Comparison of ENCODE assay signal across 24 cellular contexts in the genomic region with DNA sequence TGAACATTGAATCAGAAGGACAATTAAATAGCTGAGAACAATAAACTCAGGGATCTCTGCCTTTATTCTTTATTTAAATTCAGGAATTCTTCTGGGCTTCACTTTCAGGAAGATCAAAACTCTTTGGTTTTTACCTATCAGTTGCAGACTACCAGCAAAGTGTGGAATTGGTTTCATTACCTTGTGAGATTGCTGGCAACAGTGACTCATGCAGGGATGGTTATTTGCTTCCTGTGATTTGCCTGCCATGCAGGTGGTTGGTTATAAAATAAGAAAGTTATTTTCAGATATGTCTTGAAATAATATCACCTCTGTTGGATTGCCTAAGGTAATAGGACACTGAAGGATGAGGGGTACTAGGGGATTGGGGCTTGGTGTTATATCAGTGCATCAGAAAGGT.
DNase-seq lines count a peak whose midpoint lies in the region; ATAC-seq, FAIRE-seq and TF ChIP-seq lines count a peak whose summit lies in the region.
"Had no signal": no experiment of that assay in that cellular context is flagged by ENCODE, and none has a peak within 500 bp of the region (broad histone marks: within the 10 kb centered on the region; RNA-seq: fewer than 3 reads in every experiment).

No MANE protein-coding gene starts in this region.

- peak; percentile 6 for FAIRE-seq in H54 (lab: Jason Lieb, UNC)
- FAIRE-seq in bronchial epithelial cell (lab: Jason Lieb, UNC), result no peak
- FAIRE-seq: A204.1, G401.6, GM12892, GM18507, H1, HepG2 had no signal

- H4K20me1 ChIP-seq in MM.1S (ENCODE audit: insufficient read depth, low read length), result no peaks in the 10 kb centered on the region
- H4K20me1 ChIP-seq in GM23338 (replicated peaks; ENCODE audit: insufficient read depth), result no peaks in the 10 kb centered on the region

- H3K9me2 ChIP-seq in MM.1S (replicated peaks; ENCODE audit: insufficient read depth, low read length) (no peaks in the 10 kb centered on the region), GM23338 (ENCODE audit: insufficient read depth) (peaks cover 3% of the 10 kb centered on the region)

- ATAC-seq in GM21717 (IDR thresholded peaks at IDR 0.05; ENCODE audit: unreplicated experiment), result no peak
- ATAC-seq in GM23338, result no peak
- ATAC-seq in GM19452 (IDR thresholded peaks at IDR 0.05; ENCODE audit: unreplicated experiment), result no peak
- ATAC-seq: HepG2 had no signal

- no peak overlapping the region for H3K4me3 Mint-ChIP-seq in GM23338
- H3K4me3 Mint-ChIP-seq: CD4-positive, alpha-beta T cell; IgD-negative memory B cell had no signal

- H3K36me3 ChIP-seq in MM.1S (replicated peaks; ENCODE audit: insufficient read depth, low read length), result no peaks in the 10 kb centered on the region
- H3K36me3 ChIP-seq in bronchial epithelial cell (ENCODE audit: control insufficient read depth, insufficient read depth, low read length), result no peaks in the 10 kb centered on the region
- no peaks in the 10 kb centered on the region for H3K36me3 ChIP-seq in GM23338 (ENCODE audit: insufficient read depth)
- H3K36me3 ChIP-seq: HAP-1 had no signal

- H3K27me3 ChIP-seq in MM.1S (replicated peaks; ENCODE audit: insufficient read depth, low read length), result no peaks in the 10 kb centered on the region
- H3K27me3 ChIP-seq in bronchial epithelial cell (ENCODE audit: control insufficient read depth, insufficient read depth, low read length), result no peaks in the 10 kb centered on the region
- no peaks in the 10 kb centered on the region for H3K27me3 ChIP-seq in GM23338 (ENCODE audit: insufficient read depth)

- TF ChIP-seq CTCF in MM.1S (IDR thresholded peaks at IDR 0.05; ENCODE audit: low read length), result no peak
- no peak for TF ChIP-seq CTCF in bronchial epithelial cell (IDR thresholded peaks at IDR 0.05; ENCODE audit: insufficient read depth, low read length, severe bottlenecking)
- TF ChIP-seq CTCF in GM23338 (conservative IDR thresholded peaks at IDR 0.05; ENCODE audit: low read depth in 2 of 2), result no peak

- H3K27ac ChIP-seq in MM.1S (ENCODE audit: low read length), result no peak overlapping the region
- no peak overlapping the region for H3K27ac ChIP-seq in GM23338 (ENCODE audit: low read depth)
- H3K27ac ChIP-seq: C4-2B had no signal

- H3K4me1 ChIP-seq in MM.1S (ENCODE audit: low read length) (0 out of 2 replicates have a peak, but pooled peaks cover 5% of the 10 kb centered on the region), GM23338 (ENCODE audit: insufficient read depth) (no peaks in the 10 kb centered on the region)
- H3K4me1 ChIP-seq: Caco-2, HAP-1 had no signal

- no peaks in the 10 kb centered on the region for H3K79me2 ChIP-seq in MM.1S (ENCODE audit: low read length)
- H3K79me2 ChIP-seq in GM23338 (replicated peaks; ENCODE audit: insufficient read depth), result no peaks in the 10 kb centered on the region

- no peak overlapping the region for H3K4me3 ChIP-seq in MM.1S (ENCODE audit: low read length)
- H3K4me3 ChIP-seq in bronchial epithelial cell (ENCODE audit: low read depth, low read length), result no peak overlapping the region
- H3K4me3 ChIP-seq in GM23338, result no peak overlapping the region
- H3K4me3 ChIP-seq: HAP-1 had no signal

- no peak overlapping the region for H3K4me2 ChIP-seq in MM.1S (ENCODE audit: low read depth, low read length)
- no peak overlapping the region for H3K4me2 ChIP-seq in GM23338

- peaks cover 36% of the 10 kb centered on the region for H3K9me3 Mint-ChIP-seq in GM23338

- no peak overlapping the region for H3K9ac ChIP-seq in MM.1S (ENCODE audit: low read length)

- H3K9me3 ChIP-seq in MM.1S (replicated peaks; ENCODE audit: insufficient read depth, low read length), result no peaks in the 10 kb centered on the region
- H3K9me3 ChIP-seq: HAP-1 had no signal

- H3K4me1 Mint-ChIP-seq in GM23338, result no peaks in the 10 kb centered on the region
- H3K4me1 Mint-ChIP-seq: IgD-negative memory B cell had no signal

- H3K36me3 Mint-ChIP-seq in GM23338 (ENCODE audit: low read depth), result peaks cover 24% of the 10 kb centered on the region; the same call in 2 of the 3 replicates
- H3K36me3 Mint-ChIP-seq: IgD-negative memory B cell had no signal

- H2AFZ ChIP-seq in MM.1S (ENCODE audit: low read length) (no peak overlapping the region), GM23338 (no peak overlapping the region)

- H3F3A ChIP-seq in MM.1S (ENCODE audit: insufficient read depth, low read length) (no peaks in the 10 kb centered on the region), GM23338 (replicated peaks; ENCODE audit: low read depth) (no peaks in the 10 kb centered on the region)

- H3K27me3 Mint-ChIP-seq in GM23338 (ENCODE audit: insufficient read depth, low read depth, poor library complexity), result no peaks in the 10 kb centered on the region

- H3K27ac Mint-ChIP-seq in GM23338, result no peak overlapping the region
- H3K27ac Mint-ChIP-seq: CD4-positive, alpha-beta T cell; IgD-negative memory B cell had no signal

- TF ChIP-seq POLR2A in H54 (IDR thresholded peaks at IDR 0.05; ENCODE audit: low read depth, low read length), result no peak

- DNase-seq in H54 (ENCODE audit: insufficient read length, low spot score), result no peak
- peak; percentile 14 for DNase-seq in MM.1S
- DNase-seq in bronchial epithelial cell (ENCODE audit: low read depth), result peak; percentile 30
- peak; percentile 18 for DNase-seq in glomerular visceral epithelial cell (ENCODE audit: extremely low spot score)
- DNase-seq in GM23338 (ENCODE audit: low spot score), result no peak
- DNase-seq in NCI-H1436 (lab: John Stamatoyannopoulos, UW), result no peak
- DNase-seq: ACHN; Caco-2; CD4-positive, alpha-beta T cell; DMS153; DND-41; EL; KBM-7 had no signal

TF ChIP-seq in GM23338, 12 proteins besides CTCF, POLR2A, EP300 and RAD21 (continues in another document):
- TF ChIP-seq EZH2phosphoT487 (IDR thresholded peaks at IDR 0.05; ENCODE audit: unreplicated experiment), result no peak
- no peak for TF ChIP-seq JUNB (IDR thresholded peaks at IDR 0.05; ENCODE audit: unreplicated experiment)
- no peak for TF ChIP-seq EZH2 (IDR thresholded peaks at IDR 0.05; ENCODE audit: low read depth, unreplicated experiment)
- TF ChIP-seq, protein P1, sequence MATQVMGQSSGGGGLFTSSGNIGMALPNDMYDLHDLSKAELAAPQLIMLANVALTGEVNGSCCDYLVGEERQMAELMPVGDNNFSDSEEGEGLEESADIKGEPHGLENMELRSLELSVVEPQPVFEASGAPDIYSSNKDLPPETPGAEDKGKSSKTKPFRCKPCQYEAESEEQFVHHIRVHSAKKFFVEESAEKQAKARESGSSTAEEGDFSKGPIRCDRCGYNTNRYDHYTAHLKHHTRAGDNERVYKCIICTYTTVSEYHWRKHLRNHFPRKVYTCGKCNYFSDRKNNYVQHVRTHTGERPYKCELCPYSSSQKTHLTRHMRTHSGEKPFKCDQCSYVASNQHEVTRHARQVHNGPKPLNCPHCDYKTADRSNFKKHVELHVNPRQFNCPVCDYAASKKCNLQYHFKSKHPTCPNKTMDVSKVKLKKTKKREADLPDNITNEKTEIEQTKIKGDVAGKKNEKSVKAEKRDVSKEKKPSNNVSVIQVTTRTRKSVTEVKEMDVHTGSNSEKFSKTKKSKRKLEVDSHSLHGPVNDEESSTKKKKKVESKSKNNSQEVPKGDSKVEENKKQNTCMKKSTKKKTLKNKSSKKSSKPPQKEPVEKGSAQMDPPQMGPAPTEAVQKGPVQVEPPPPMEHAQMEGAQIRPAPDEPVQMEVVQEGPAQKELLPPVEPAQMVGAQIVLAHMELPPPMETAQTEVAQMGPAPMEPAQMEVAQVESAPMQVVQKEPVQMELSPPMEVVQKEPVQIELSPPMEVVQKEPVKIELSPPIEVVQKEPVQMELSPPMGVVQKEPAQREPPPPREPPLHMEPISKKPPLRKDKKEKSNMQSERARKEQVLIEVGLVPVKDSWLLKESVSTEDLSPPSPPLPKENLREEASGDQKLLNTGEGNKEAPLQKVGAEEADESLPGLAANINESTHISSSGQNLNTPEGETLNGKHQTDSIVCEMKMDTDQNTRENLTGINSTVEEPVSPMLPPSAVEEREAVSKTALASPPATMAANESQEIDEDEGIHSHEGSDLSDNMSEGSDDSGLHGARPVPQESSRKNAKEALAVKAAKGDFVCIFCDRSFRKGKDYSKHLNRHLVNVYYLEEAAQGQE (IDR thresholded peaks at IDR 0.05; ENCODE audit: unreplicated experiment), result no peak
- TF ChIP-seq CREB1 (CRISPR knock-in tag; IDR thresholded peaks at IDR 0.05; ENCODE audit: low read depth), result no peak
- no peak for TF ChIP-seq NANOG (IDR thresholded peaks at IDR 0.05; ENCODE audit: borderline replicate concordance)
- TF ChIP-seq ZNF114 (CRISPR knock-in tag; IDR thresholded peaks at IDR 0.05), result no peak
- no peak for TF ChIP-seq ZNF331 (CRISPR knock-in tag; IDR thresholded peaks at IDR 0.05; ENCODE audit: low read depth)
- no peak for TF ChIP-seq POLR2AphosphoS5 (IDR thresholded peaks at IDR 0.05; ENCODE audit: low read depth)

Comparison
In these comparisons a context has a peak if more than half of its experiments do, and no peak if none do; other contexts are left out.
1. DNase-seq: peak in MM.1S (single experiment), bronchial epithelial cell (single experiment) and glomerular visceral epithelial cell (single experiment); none in H54 (single experiment), GM23338 (single experiment) and NCI-H1436 (single experiment).